Comparison of ENCODE assay signal across 17 cellular contexts in genomic region chr15:67724679-67725365, GRCh38.
"Had no signal": no experiment of that assay in that cellular context is flagged by ENCODE, and none has a peak within 500 bp of the region (broad histone marks: within the 10 kb centered on the region; RNA-seq: fewer than 3 reads in every experiment).

No MANE protein-coding gene starts in this region.

- FAIRE-seq: endothelial cell of umbilical vein had no signal

- DNase-seq: activated CD4-positive, CD25-positive, alpha-beta regulatory T cell treated with anti-CD3 and anti-CD28 coated beads, Interleukin-2, amount 50 U/mL, for 72 hours; activated naive CD4-positive, alpha-beta T cell; activated naive CD8-positive, alpha-beta T cell treated with anti-CD3 and anti-CD28 coated beads, Interleukin-2, amount 10 ng/mL, durations not matched to agents 7 days and 5 days; activated T-cell treated with anti-CD3 and anti-CD28 coated beads for 4 hours; effector CD8-positive, alpha-beta T cell; foreskin fibroblast; lower lobe of right lung; midbrain; naive B cell; ovary; sigmoid colon; stimulated activated CD4-positive, alpha-beta T cell treated with anti-CD3 and anti-CD28 coated beads, Interleukin-1b, Interleukin-23, amount 100 ng/mL, for 48 hours; stomach; T1000; testis; upper lobe of right lung had no signal

- H3K27ac ChIP-seq: lower lobe of right lung, ovary, sigmoid colon, stomach, testis, upper lobe of right lung had no signal

- H3K9me3 ChIP-seq: lower lobe of right lung, ovary, sigmoid colon, stomach, testis, upper lobe of right lung had no signal

- ATAC-seq: lower lobe of right lung, upper lobe of right lung had no signal

- H3K4me3 ChIP-seq: lower lobe of right lung, ovary, sigmoid colon, stomach, testis, upper lobe of right lung had no signal

- H3K27me3 ChIP-seq: ovary, sigmoid colon, stomach, testis, upper lobe of right lung had no signal

- H3K4me1 ChIP-seq: lower lobe of right lung, sigmoid colon, testis, upper lobe of right lung had no signal

- H3K36me3 ChIP-seq: lower lobe of right lung, ovary, sigmoid colon, stomach, upper lobe of right lung had no signal
